In the genomic region with DNA sequence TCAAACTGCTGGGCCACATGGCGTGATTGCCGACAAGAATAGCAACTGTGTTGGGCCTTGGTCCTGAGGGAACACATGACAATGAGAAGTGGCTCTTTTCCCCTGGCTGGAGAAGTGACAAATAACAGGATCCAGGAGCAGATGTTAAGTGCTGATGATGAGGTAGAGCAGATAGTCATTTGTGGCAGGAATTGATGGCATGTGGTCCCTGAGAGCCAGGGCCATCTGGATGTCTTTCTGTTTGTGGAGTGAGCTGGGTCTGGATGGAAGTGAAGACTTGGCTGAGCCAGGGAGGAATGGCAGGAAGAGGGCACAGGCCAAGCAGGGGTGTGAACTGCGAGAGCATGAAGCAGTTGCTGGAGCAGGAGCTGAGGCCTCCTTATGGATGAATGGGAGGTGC, we compare ENCODE assay signal across 14 cellular contexts.
DNase-seq lines count a peak whose midpoint lies in the region; ATAC-seq and TF ChIP-seq lines count a peak whose summit lies in the region.
"Had no signal": no experiment of that assay in that cellular context is flagged by ENCODE, and none has a peak within 500 bp of the region (broad histone marks: within the 10 kb centered on the region; RNA-seq: fewer than 3 reads in every experiment).

No MANE protein-coding gene starts in this region.

- no peak overlapping the region for H3K4me3 ChIP-seq in CD8-positive, alpha-beta T cell (ENCODE audit: low read depth, low read length)
- H3K4me3 ChIP-seq in endodermal cell (ENCODE audit: low read length): no peak overlapping the region
- H3K4me3 ChIP-seq: dorsolateral prefrontal cortex, neural progenitor cell had no signal

- no peak overlapping the region for H3K4me3 Mint-ChIP-seq in CD8-positive, alpha-beta T cell
- H3K4me3 Mint-ChIP-seq in brain: no peak overlapping the region
- no peak overlapping the region for H3K4me3 Mint-ChIP-seq in neural crest cell
- no peak overlapping the region for H3K4me3 Mint-ChIP-seq in endodermal cell
- H3K4me3 Mint-ChIP-seq: CD4-positive, CD25-positive, alpha-beta regulatory T cell; neural progenitor cell had no signal

- CTCF ChIA-PET in CD8-positive, alpha-beta T cell (lab: Charles Lee): interaction anchor here (0.9 to 6.2 kb wide), 2 partner anchors 422 to 429 kb away, joined by 3 to 54 read pairs; no protein-coding TSS in a partner anchor

- no peaks in the 10 kb centered on the region for H3K27me3 Mint-ChIP-seq in CD8-positive, alpha-beta T cell (ENCODE audit: low read depth)
- no peaks in the 10 kb centered on the region for H3K27me3 Mint-ChIP-seq in brain
- H3K27me3 Mint-ChIP-seq in neural crest cell (ENCODE audit: low read depth): no peaks in the 10 kb centered on the region
- no peaks in the 10 kb centered on the region for H3K27me3 Mint-ChIP-seq in endodermal cell (ENCODE audit: insufficient read depth)
- H3K27me3 Mint-ChIP-seq: CD4-positive, CD25-positive, alpha-beta regulatory T cell had no signal

- no peaks in the 10 kb centered on the region for H3K36me3 ChIP-seq in CD8-positive, alpha-beta T cell (ENCODE audit: insufficient read depth, low read length)
- H3K36me3 ChIP-seq in endodermal cell (ENCODE audit: control insufficient read depth, insufficient read depth, low read length): peaks cover 37% of the 10 kb centered on the region
- H3K36me3 ChIP-seq: neural progenitor cell had no signal

- peaks cover 11% of the 10 kb centered on the region for H3K4me1 Mint-ChIP-seq in CD8-positive, alpha-beta T cell (ENCODE audit: low read depth)
- H3K4me1 Mint-ChIP-seq in brain (peaks cover 7% of the 10 kb centered on the region), neural crest cell (peaks cover 7% of the 10 kb centered on the region), endodermal cell (peaks cover 9% of the 10 kb centered on the region)

- WGBS in endodermal cell (ENCODE audit: insufficient coverage in 1 of 2, insufficient read length in 1 of 2), 2 experiments: 97 to 100% methylated on average over 2 to 3 of the region's 3 CpGs

- no peaks in the 10 kb centered on the region for H3K9me3 Mint-ChIP-seq in CD8-positive, alpha-beta T cell
- no peaks in the 10 kb centered on the region for H3K9me3 Mint-ChIP-seq in brain
- H3K9me3 Mint-ChIP-seq in neural crest cell: no peaks in the 10 kb centered on the region
- H3K9me3 Mint-ChIP-seq in endodermal cell: no peaks in the 10 kb centered on the region
- H3K9me3 Mint-ChIP-seq: CD4-positive, CD25-positive, alpha-beta regulatory T cell; neural progenitor cell had no signal

- H3K27ac ChIP-seq in CD8-positive, alpha-beta T cell (ENCODE audit: low read depth, low read length): no peak overlapping the region
- H3K27ac ChIP-seq in endodermal cell (ENCODE audit: low read depth, low read length): no peak overlapping the region
- H3K27ac ChIP-seq: neural progenitor cell had no signal

- no peaks in the 10 kb centered on the region for H3K4me1 ChIP-seq in CD8-positive, alpha-beta T cell (ENCODE audit: insufficient read depth, low read length)
- H3K4me1 ChIP-seq in endodermal cell (ENCODE audit: control insufficient read depth, insufficient read depth, low read length): peaks cover 12% of the 10 kb centered on the region
- H3K4me1 ChIP-seq: neural progenitor cell had no signal

- no peaks in the 10 kb centered on the region for H3K27me3 ChIP-seq in CD8-positive, alpha-beta T cell (ENCODE audit: insufficient read depth, low read length)
- H3K27me3 ChIP-seq in endodermal cell (ENCODE audit: control insufficient read depth, insufficient read depth, low read length, poor library complexity, severe bottlenecking): no peaks in the 10 kb centered on the region
- H3K27me3 ChIP-seq: dorsolateral prefrontal cortex, neural progenitor cell had no signal

- H3K36me3 Mint-ChIP-seq in CD8-positive, alpha-beta T cell: peaks cover 34% of the 10 kb centered on the region
- H3K36me3 Mint-ChIP-seq in brain (peaks cover 5% of the 10 kb centered on the region), neural crest cell (ENCODE audit: low read depth) (peaks cover 3% of the 10 kb centered on the region), endodermal cell (ENCODE audit: low read depth) (peaks cover 10% of the 10 kb centered on the region)

- H3K9me3 ChIP-seq in CD8-positive, alpha-beta T cell (ENCODE audit: low read length): no peaks in the 10 kb centered on the region
- H3K9me3 ChIP-seq in endodermal cell (ENCODE audit: control insufficient read depth, low read length): no peaks in the 10 kb centered on the region

- intact Hi-C loops in CD8-positive, alpha-beta T cell (cut with DNase I, micrococcal nuclease): loop anchor here (10.0 kb wide), 3 partner anchors 172 to 582 kb away; no protein-coding TSS in a partner anchor

- DNase-seq in CD8-positive, alpha-beta T cell: no peak
- DNase-seq in NCI-H2171 (lab: John Stamatoyannopoulos, UW) (peak; percentile 86), neural crest cell (ENCODE audit: low read depth, low spot score) (no peak), inferior parietal cortex (ENCODE audit: extremely low spot score) (no peak), endodermal cell (no peak), NCI-H1048 (lab: John Stamatoyannopoulos, UW) (no peak), omental fat pad (ENCODE audit: low spot score) (no peak)
- DNase-seq: activated CD8-positive, alpha-beta memory T cell treated with anti-CD3 and anti-CD28 coated beads for 24 hours; CD4-positive, CD25-positive, alpha-beta regulatory T cell; NCI-H1092; T-helper 2 cell had no signal

- no peak for TF ChIP-seq CTCF in CD8-positive, alpha-beta T cell (IDR thresholded peaks at IDR 0.05)
- TF ChIP-seq CTCF in brain (conservative IDR thresholded peaks at IDR 0.05): no peak
- no peak for TF ChIP-seq CTCF in neural crest cell (conservative IDR thresholded peaks at IDR 0.05)
- no peak for TF ChIP-seq CTCF in endodermal cell (conservative IDR thresholded peaks at IDR 0.05)
- TF ChIP-seq CTCF in omental fat pad (IDR thresholded peaks at IDR 0.05): no peak

- ATAC-seq in CD8-positive, alpha-beta T cell: no peak
- no peak for ATAC-seq in omental fat pad (ENCODE audit: low FRiP score)

- POLR2A ChIA-PET in CD8-positive, alpha-beta T cell (lab: Charles Lee): interaction anchor here (1.0 kb wide), 1 partner anchor 114 kb away, joined by 3 read pairs; no protein-coding TSS in a partner anchor

- peak overlapping the region; percentile 34 for H3K27ac Mint-ChIP-seq in CD8-positive, alpha-beta T cell
- H3K27ac Mint-ChIP-seq in brain: peak overlapping the region in 4 of 5 experiments; percentile 5 to 88 (median 75)
- H3K27ac Mint-ChIP-seq in neural crest cell (ENCODE audit: unreplicated experiment): peak overlapping the region; percentile 20
- H3K27ac Mint-ChIP-seq in endodermal cell: no peak overlapping the region
- H3K27ac Mint-ChIP-seq: neural progenitor cell had no signal

- no peak overlapping the region for H3K9ac ChIP-seq in endodermal cell (ENCODE audit: extremely low read depth, low read length, poor library complexity, severe bottlenecking)
- H3K9ac ChIP-seq: neural progenitor cell had no signal
